Comparison of ENCODE assay signal across 8 cellular contexts in genomic region chr15:101276501-101277037, GRCh38. TPM values are rescaled to one million over a fixed set of nuclear protein-coding genes. Genes with fewer than 3 reads are reported as not detected.
DNase-seq lines count a peak whose midpoint lies in the region; ATAC-seq and FAIRE-seq lines count a peak whose summit lies in the region.

No MANE protein-coding gene starts in this region.

- intact Hi-C loops in activated naive CD4-positive, alpha-beta T cell treated with anti-CD3 and anti-CD28 coated beads for 36 hours (cut with micrococcal nuclease), result loop anchor here (1.0 to 5.0 kb wide), 3 partner anchors 19 to 376 kb away; partner anchors contain the start of genes SNRPA1 and TM2D3

- peak overlapping the region; percentile 90 for H3K4me3 Mint-ChIP-seq in activated naive CD4-positive, alpha-beta T cell treated with anti-CD3 and anti-CD28 coated beads for 36 hours
- H3K4me3 Mint-ChIP-seq in naive B cell, result peak overlapping the region; percentile 84 to 100 (median 92)

- H3K36me3 Mint-ChIP-seq in activated naive CD4-positive, alpha-beta T cell treated with anti-CD3 and anti-CD28 coated beads for 36 hours (ENCODE audit: low read depth), result peaks cover 24% of the 10 kb centered on the region
- H3K36me3 Mint-ChIP-seq in naive B cell, result peaks cover 24 to 27% of the 10 kb centered on the region in 2 donors

- ATAC-seq in HG02885 (IDR thresholded peaks at IDR 0.05; ENCODE audit: poor library complexity, unreplicated experiment) (peak; percentile 53), naive B cell (ENCODE audit: low read depth in 2 of 2) (no peak)

- CTCF ChIA-PET in activated naive CD4-positive, alpha-beta T cell treated with anti-CD3 and anti-CD28 coated beads for 36 hours (lab: Charles Lee), result interaction anchor here (0.7 to 1.1 kb wide), 4 partner anchors 9 to 383 kb away, joined by 3 read pairs; no protein-coding TSS in a partner anchor

- H3K27ac Mint-ChIP-seq in activated naive CD4-positive, alpha-beta T cell treated with anti-CD3 and anti-CD28 coated beads for 36 hours, result peak overlapping the region; percentile 54
- peak overlapping the region; percentile 86 to 97 (median 92) for H3K27ac Mint-ChIP-seq in naive B cell

- DNase-seq in activated naive CD4-positive, alpha-beta T cell treated with anti-CD3 and anti-CD28 coated beads for 36 hours, result no peak
- no peak for DNase-seq in activated naive CD4-positive, alpha-beta T cell (lab: John Stamatoyannopoulos, UW)
- DNase-seq in RCC 7860 (ENCODE audit: low spot score), result peak; percentile 28
- DNase-seq in dermis blood vessel endothelial cell, result peak; percentile 72
- DNase-seq in naive B cell, result no peak
- no peak for DNase-seq in COLO829 (ENCODE audit: low spot score)
- no peak for DNase-seq in stimulated activated CD4-positive, alpha-beta T cell treated with anti-CD3 and anti-CD28 coated beads, Interleukin-4, amount 100 ng/mL, for 1 hour

- H3K4me1 Mint-ChIP-seq in activated naive CD4-positive, alpha-beta T cell treated with anti-CD3 and anti-CD28 coated beads for 36 hours (ENCODE audit: low read depth), result peaks cover 21% of the 10 kb centered on the region
- peaks cover 11 to 20% (median 12%) of the 10 kb centered on the region in 3 donors for H3K4me1 Mint-ChIP-seq in naive B cell

- H3K9me3 Mint-ChIP-seq in activated naive CD4-positive, alpha-beta T cell treated with anti-CD3 and anti-CD28 coated beads for 36 hours, result no peaks in the 10 kb centered on the region
- H3K9me3 Mint-ChIP-seq in naive B cell, result no peaks in the 10 kb centered on the region

- FAIRE-seq in RCC 7860 (lab: Jason Lieb, UNC), result no peak

- no peaks in the 10 kb centered on the region for H3K27me3 Mint-ChIP-seq in activated naive CD4-positive, alpha-beta T cell treated with anti-CD3 and anti-CD28 coated beads for 36 hours (ENCODE audit: low read depth)
- no peaks in the 10 kb centered on the region for H3K27me3 Mint-ChIP-seq in naive B cell

RNA-seq across cellular contexts. Expression of gene SELENOS, which starts 0.7 kb away (rescaled TPM):
- 10 to 100 TPM; 13.1 to 15.3 TPM for total RNA-seq in activated naive CD4-positive, alpha-beta T cell treated with anti-CD3 and anti-CD28 coated beads for 36 hours
- total RNA-seq in dermis blood vessel endothelial cell, result 56.2 and 82.7 TPM in 2 replicates
- polyA plus RNA-seq in naive B cell (ENCODE audit: low read depth in 6 of 6), result 10 to 100 TPM; 25.7 to 49.7 (median 40.0) TPM

RNA-seq across cellular contexts. Expression of gene SNRPA1, which starts 18.5 kb away (rescaled TPM):
- 100 to 1,000 TPM; 205 to 212 TPM for total RNA-seq in activated naive CD4-positive, alpha-beta T cell treated with anti-CD3 and anti-CD28 coated beads for 36 hours
- 13.3 and 22.9 TPM in 2 replicates for total RNA-seq in dermis blood vessel endothelial cell
- 10 to 100 TPM; 60.4 to 74.7 (median 66.6) TPM for polyA plus RNA-seq in naive B cell (ENCODE audit: low read depth in 6 of 6)

RNA-seq across cellular contexts. Expression of gene CHSY1, which starts 24.7 kb away (rescaled TPM):
- 10 to 100 TPM; 19.5 to 21.8 TPM for total RNA-seq in activated naive CD4-positive, alpha-beta T cell treated with anti-CD3 and anti-CD28 coated beads for 36 hours
- 47.7 and 49.0 TPM in 2 replicates for total RNA-seq in dermis blood vessel endothelial cell
- 1 to 10 TPM; 2.0 to 3.7 (median 2.5) TPM for polyA plus RNA-seq in naive B cell (ENCODE audit: low read depth in 6 of 6)

Comparison
In these comparisons a context has a peak if more than half of its experiments do, and no peak if none do; other contexts are left out.
1. DNase-seq: peak in RCC 7860 (single experiment) and dermis blood vessel endothelial cell (single experiment); none in activated naive CD4-positive, alpha-beta T cell treated with anti-CD3 and anti-CD28 coated beads for 36 hours (single experiment), activated naive CD4-positive, alpha-beta T cell (0 of 4), naive B cell (single experiment), COLO829 (single experiment) and stimulated activated CD4-positive, alpha-beta T cell treated with anti-CD3 and anti-CD28 coated beads, Interleukin-4, amount 100 ng/mL, for 1 hour (single experiment).